ENCODE assay signal across 11 cellular contexts in genomic region chr6:42269553-42269952, GRCh38. TPM values are rescaled to one million over a fixed set of nuclear protein-coding genes. Genes with fewer than 3 reads are reported as not detected.
DNase-seq lines count a peak whose midpoint lies in the region; ATAC-seq and TF ChIP-seq lines count a peak whose summit lies in the region.
"Had no signal": no experiment of that assay in that cellular context is flagged by ENCODE, and none has a peak within 500 bp of the region (broad histone marks: within the 10 kb centered on the region; RNA-seq: fewer than 3 reads in every experiment).

No MANE protein-coding gene starts in this region.

- no peak overlapping the region for H3K4me3 ChIP-seq in GM12865 (ENCODE audit: low read depth, low read length)

- H3K9me3 Mint-ChIP-seq in activated B cell treated with CpG ODN at 0.5 μM for 24 hours = no peaks in the 10 kb centered on the region
- H3K9me3 Mint-ChIP-seq: CD4-positive, CD25-positive, alpha-beta regulatory T cell had no signal

- no peaks in the 10 kb centered on the region for H3K27me3 Mint-ChIP-seq in activated B cell treated with CpG ODN at 0.5 μM for 24 hours
- H3K27me3 Mint-ChIP-seq: CD4-positive, CD25-positive, alpha-beta regulatory T cell had no signal

- no peak overlapping the region for H3K4me3 Mint-ChIP-seq in activated B cell treated with CpG ODN at 0.5 μM for 24 hours
- H3K4me3 Mint-ChIP-seq: CD4-positive, CD25-positive, alpha-beta regulatory T cell had no signal

- no peaks in the 10 kb centered on the region for H3K36me3 Mint-ChIP-seq in activated B cell treated with CpG ODN at 0.5 μM for 24 hours (ENCODE audit: low read depth)

- TF ChIP-seq CTCF in GM12865 (IDR thresholded peaks at IDR 0.05; ENCODE audit: insufficient read depth, low read depth, low read length, missing control alignments) (no peak), activated B cell treated with CpG ODN at 0.5 μM for 24 hours (IDR thresholded peaks at IDR 0.05) (no peak)

- CTCF ChIA-PET in activated B cell treated with CpG ODN at 0.5 μM for 24 hours (lab: Charles Lee) = interaction anchor here (1.7 kb wide), 1 partner anchor 278 kb away, joined by 5 read pairs; no protein-coding TSS in a partner anchor

- POLR2A ChIA-PET in activated B cell treated with CpG ODN at 0.5 μM for 24 hours (lab: Charles Lee) = no interaction called here

- H3K27ac Mint-ChIP-seq in activated B cell treated with CpG ODN at 0.5 μM for 24 hours = peak overlapping the region; percentile 53

- DNase-seq in GM12865 (ENCODE audit: low read depth) = peak; percentile 96
- DNase-seq in activated B cell treated with CpG ODN at 0.5 μM for 24 hours = no peak
- no peak for DNase-seq in cerebellar cortex (ENCODE audit: low spot score)
- DNase-seq in retina = no peak
- DNase-seq in effector CD4-positive, alpha-beta T cell = no peak
- DNase-seq in stimulated activated CD4-positive, alpha-beta T cell treated with anti-CD3 and anti-CD28 coated beads, Interleukin-4, amount 100 ng/mL, for 24 hours = no peak
- DNase-seq: erythroblast; stimulated activated CD4-positive, alpha-beta T cell treated with anti-CD3 and anti-CD28 coated beads, Interleukin-2, amount 100 ng/mL, for 48 hours had no signal

- intact Hi-C loops in activated B cell treated with CpG ODN at 0.5 μM for 24 hours (cut with micrococcal nuclease) = no loop called here

- peaks cover 20% of the 10 kb centered on the region for H3K4me1 Mint-ChIP-seq in activated B cell treated with CpG ODN at 0.5 μM for 24 hours

- ATAC-seq in GM19438 (IDR thresholded peaks at IDR 0.05; ENCODE audit: low read depth, unreplicated experiment) (peak; percentile 96), HG03039 (IDR thresholded peaks at IDR 0.05; ENCODE audit: unreplicated experiment) (peak; percentile 90), activated B cell treated with CpG ODN at 0.5 μM for 24 hours (ENCODE audit: low read depth) (peak; percentile 97)

RNA-seq across cellular contexts. Expression of gene MRPS10, which starts 51.9 kb away (rescaled TPM):
- 35.7 and 37.0 TPM in 2 replicates for total RNA-seq in activated B cell treated with CpG ODN at 0.5 μM for 24 hours
